ENCODE assay signal across 9 cellular contexts in the genomic region with DNA sequence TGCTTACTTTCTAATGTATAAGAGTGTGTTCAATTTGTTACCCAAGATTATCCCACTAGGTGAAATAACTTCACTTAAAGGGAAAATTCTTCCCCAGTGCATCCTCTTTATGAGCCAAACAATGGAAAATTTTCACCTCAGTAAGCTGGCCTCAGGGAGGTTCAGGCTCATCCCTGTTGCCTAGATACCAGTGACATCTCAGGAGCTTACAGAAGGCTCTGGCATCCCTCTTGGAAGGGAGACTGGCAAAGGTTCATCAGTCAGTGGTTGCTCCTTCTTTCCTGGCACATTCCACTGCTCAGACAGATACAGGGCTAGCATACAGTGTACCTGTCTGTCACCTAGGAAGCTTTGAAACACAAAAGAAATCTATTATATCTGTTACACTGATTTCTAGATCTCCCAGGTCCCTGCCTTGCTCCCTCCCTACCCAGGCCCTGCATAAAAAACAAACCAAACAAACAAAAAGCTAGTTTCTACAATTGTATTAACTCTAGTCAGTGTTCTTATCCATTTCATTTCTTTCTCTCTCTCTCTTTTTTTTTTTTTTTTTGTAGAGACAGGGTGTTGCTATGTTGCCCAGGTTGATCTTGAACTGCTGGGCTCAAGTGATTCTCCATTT. TPM values are rescaled to one million over a fixed set of nuclear protein-coding genes. Genes with fewer than 3 reads are reported as not detected.
DNase-seq lines count a peak whose midpoint lies in the region; ATAC-seq and TF ChIP-seq lines count a peak whose summit lies in the region.
"Had no signal": no experiment of that assay in that cellular context is flagged by ENCODE, and none has a peak within 500 bp of the region (broad histone marks: within the 10 kb centered on the region; RNA-seq: fewer than 3 reads in every experiment).

No MANE protein-coding gene starts in this region.

- H3K9me3 ChIP-seq in CD4-positive, CD25-positive, alpha-beta regulatory T cell (ENCODE audit: control insufficient read depth in 2 of 2, low read length in 2 of 2): no peaks in the 10 kb centered on the region
- H3K9me3 ChIP-seq in muscle layer of duodenum (ENCODE audit: control insufficient read depth in 1 of 2, low read length in 2 of 2): no peaks in the 10 kb centered on the region
- H3K9me3 ChIP-seq in aorta (ENCODE audit: control insufficient read depth, low read length): no peaks in the 10 kb centered on the region
- H3K9me3 ChIP-seq: pancreas had no signal

- no peak for TF ChIP-seq POLR2A in lower leg skin (IDR thresholded peaks at IDR 0.05)

- H3K36me3 Mint-ChIP-seq in CD4-positive, CD25-positive, alpha-beta regulatory T cell: peaks cover 9% of the 10 kb centered on the region

- peak overlapping the region in 2 of 3 donors; percentile 78 to 98 for H3K27ac Mint-ChIP-seq in CD4-positive, CD25-positive, alpha-beta regulatory T cell

- peak overlapping the region; percentile 30 for H3K27ac ChIP-seq in CD4-positive, CD25-positive, alpha-beta regulatory T cell (ENCODE audit: insufficient read depth, low read length, poor library complexity, severe bottlenecking)
- H3K27ac ChIP-seq in caudate nucleus (ENCODE audit: low read depth, low read length) (peak overlapping the region; percentile 36), muscle layer of duodenum (ENCODE audit: low read length) (peak overlapping the region; percentile 98), aorta (ENCODE audit: low read depth in 1 of 2, low read length in 2 of 2) (no peak overlapping the region)
- H3K27ac ChIP-seq: pancreas had no signal

- peaks cover 0 to 2% (median 0%) of the 10 kb centered on the region in 7 donors for H3K9me3 Mint-ChIP-seq in CD4-positive, CD25-positive, alpha-beta regulatory T cell

- no peak for ATAC-seq in CD4-positive, CD25-positive, alpha-beta regulatory T cell (ENCODE audit: low read depth in 2 of 2)
- ATAC-seq in aorta (ENCODE audit: low FRiP score) (no peak), HG02623 (IDR thresholded peaks at IDR 0.05; ENCODE audit: unreplicated experiment) (no peak)

- H3K4me1 Mint-ChIP-seq in CD4-positive, CD25-positive, alpha-beta regulatory T cell: peaks cover 10 to 64% (median 32%) of the 10 kb centered on the region in 4 donors

- peak overlapping the region; percentile 96 for H3K4me3 ChIP-seq in CD4-positive, CD25-positive, alpha-beta regulatory T cell (ENCODE audit: low read depth, low read length)
- peak overlapping the region; percentile 90 to 99 for H3K4me3 ChIP-seq in muscle layer of duodenum (ENCODE audit: low read depth in 1 of 2, low read length in 2 of 2)
- H3K4me3 ChIP-seq in lower leg skin (ENCODE audit: low read depth, poor library complexity, severe bottlenecking): no peak overlapping the region
- H3K4me3 ChIP-seq in aorta (ENCODE audit: low read length in 2 of 2): no peak overlapping the region

- H3K4me1 ChIP-seq in CD4-positive, CD25-positive, alpha-beta regulatory T cell (ENCODE audit: control insufficient read depth, insufficient read depth, low read length, poor library complexity, severe bottlenecking): peaks cover 35% of the 10 kb centered on the region
- H3K4me1 ChIP-seq in muscle layer of duodenum (ENCODE audit: control insufficient read depth in 1 of 2, insufficient read depth in 2 of 2, low read length in 2 of 2): peaks cover 14 to 39% of the 10 kb centered on the region in 2 donors
- peaks cover 0 to 3% of the 10 kb centered on the region in 2 donors for H3K4me1 ChIP-seq in aorta (ENCODE audit: control insufficient read depth in 1 of 2, insufficient read depth in 2 of 2, low read length in 2 of 2)

- TF ChIP-seq CTCF in lower leg skin (IDR thresholded peaks at IDR 0.05): no peak

- H3K4me3 Mint-ChIP-seq in CD4-positive, CD25-positive, alpha-beta regulatory T cell: peak overlapping the region; percentile 86 to 100 (median 98)

- DNase-seq in CD4-positive, CD25-positive, alpha-beta regulatory T cell: no peak
- peak; percentile 26 for DNase-seq in LHCN-M2 (ENCODE audit: low read depth)
- DNase-seq in caudate nucleus (lab: John Stamatoyannopoulos, UW): peak in 20 of 61 donors; percentile 2 to 99 (median 14)
- DNase-seq in foreskin melanocyte: no peak
- no peak for DNase-seq in lower leg skin (ENCODE audit: low spot score in 2 of 2)
- no peak for DNase-seq in aorta
- DNase-seq: pancreas had no signal

- intact Hi-C loops in lower leg skin (cut with DNase I; ENCODE audit: low total_unique reads) (no loop called here), aorta (cut with DNase I) (no loop called here)

- H3K27me3 ChIP-seq in CD4-positive, CD25-positive, alpha-beta regulatory T cell (ENCODE audit: control insufficient read depth, insufficient read depth, low read length): no peaks in the 10 kb centered on the region
- no peaks in the 10 kb centered on the region for H3K27me3 ChIP-seq in muscle layer of duodenum (ENCODE audit: low read depth, low read length)
- no peaks in the 10 kb centered on the region for H3K27me3 ChIP-seq in aorta (ENCODE audit: control insufficient read depth in 1 of 2, insufficient read depth in 2 of 2, low read length in 1 of 2)
- H3K27me3 ChIP-seq: pancreas had no signal

- peaks cover 7% of the 10 kb centered on the region for H3K27me3 Mint-ChIP-seq in CD4-positive, CD25-positive, alpha-beta regulatory T cell

- peaks cover 20% of the 10 kb centered on the region for H3K36me3 ChIP-seq in CD4-positive, CD25-positive, alpha-beta regulatory T cell (ENCODE audit: control insufficient read depth, insufficient read depth, low read length)
- peaks cover 3 to 13% of the 10 kb centered on the region in 2 donors for H3K36me3 ChIP-seq in muscle layer of duodenum (ENCODE audit: control insufficient read depth in 1 of 2, insufficient read depth in 2 of 2, low read length in 2 of 2)
- H3K36me3 ChIP-seq in aorta (ENCODE audit: control insufficient read depth in 1 of 2, insufficient read depth in 2 of 2, low read length in 1 of 2): no peaks in the 10 kb centered on the region

RNA-seq across cellular contexts. Expression of gene IP6K2, which starts 1.7 kb away (rescaled TPM):
- total RNA-seq in CD4-positive, CD25-positive, alpha-beta regulatory T cell: 107 TPM
- polyA plus RNA-seq in CD4-positive, CD25-positive, alpha-beta regulatory T cell: 10 to 100 TPM; 54.0 to 58.6 (median 55.8) TPM
- total RNA-seq in LHCN-M2 (2014; rRNA removed) (69.2 and 70.4 TPM in 2 replicates), lower leg skin (100 to 1,000 TPM; 142 to 304 (median 187) TPM), aorta (10 to 100 TPM; 43.9 to 58.2 TPM)
- polyA plus RNA-seq in LHCN-M2 (2012): 59.9 TPM
- 100 to 1,000 TPM in 1 of 2 donors, 10 to 100 TPM in 1; 46.6 to 105 TPM for polyA plus RNA-seq in aorta

RNA-seq across cellular contexts. Expression of gene NCKIPSD, which starts 29.6 kb away (rescaled TPM):
- total RNA-seq in CD4-positive, CD25-positive, alpha-beta regulatory T cell: 19.2 TPM
- 10 to 100 TPM in 2 of 4 donors, 1 to 10 TPM in 2; 6.4 to 11.6 (median 10.3) TPM for polyA plus RNA-seq in CD4-positive, CD25-positive, alpha-beta regulatory T cell
- 29.8 and 37.9 TPM in 2 replicates for total RNA-seq in LHCN-M2 (2014; rRNA removed)
- 20.4 TPM for polyA plus RNA-seq in LHCN-M2 (2012)
- 10 to 100 TPM; 32.0 to 51.0 (median 41.1) TPM for total RNA-seq in lower leg skin
- total RNA-seq in aorta: 10 to 100 TPM; 26.4 to 31.9 TPM
- 10 to 100 TPM; 11.8 to 28.7 TPM for polyA plus RNA-seq in aorta

RNA-seq across cellular contexts. Expression of gene CELSR3, which starts 52.6 kb away (rescaled TPM):
- total RNA-seq in CD4-positive, CD25-positive, alpha-beta regulatory T cell: 8.8 TPM
- under 1 TPM; 0.31 to 0.53 (median 0.37) TPM for polyA plus RNA-seq in CD4-positive, CD25-positive, alpha-beta regulatory T cell
- total RNA-seq in LHCN-M2 (2014; rRNA removed) (4.3 and 4.5 TPM in 2 replicates), lower leg skin (1 to 10 TPM in 2 of 4 donors, under 1 TPM in 2; 0.59 to 4.7 (median 1.2) TPM), aorta (1 to 10 TPM in 1 of 2 donors, under 1 TPM in 1; 0.91 to 1.3 TPM)
- 2.6 TPM for polyA plus RNA-seq in LHCN-M2 (2012)
- 1 to 10 TPM in 1 of 2 donors, under 1 TPM in 1; 0.25 to 1.3 TPM for polyA plus RNA-seq in aorta

Comparison
In these comparisons a context has a peak if more than half of its experiments do, and no peak if none do; other contexts are left out.
1. H3K27ac ChIP-seq: peak in CD4-positive, CD25-positive, alpha-beta regulatory T cell (single experiment), caudate nucleus (single experiment) and muscle layer of duodenum (single experiment); none in aorta (0 of 2).
2. H3K4me3 ChIP-seq: peak in CD4-positive, CD25-positive, alpha-beta regulatory T cell (single experiment) and muscle layer of duodenum (2 of 2); none in lower leg skin (single experiment) and aorta (0 of 2).